Comparison of ENCODE assay signal across 10 cellular contexts in the genomic region with DNA sequence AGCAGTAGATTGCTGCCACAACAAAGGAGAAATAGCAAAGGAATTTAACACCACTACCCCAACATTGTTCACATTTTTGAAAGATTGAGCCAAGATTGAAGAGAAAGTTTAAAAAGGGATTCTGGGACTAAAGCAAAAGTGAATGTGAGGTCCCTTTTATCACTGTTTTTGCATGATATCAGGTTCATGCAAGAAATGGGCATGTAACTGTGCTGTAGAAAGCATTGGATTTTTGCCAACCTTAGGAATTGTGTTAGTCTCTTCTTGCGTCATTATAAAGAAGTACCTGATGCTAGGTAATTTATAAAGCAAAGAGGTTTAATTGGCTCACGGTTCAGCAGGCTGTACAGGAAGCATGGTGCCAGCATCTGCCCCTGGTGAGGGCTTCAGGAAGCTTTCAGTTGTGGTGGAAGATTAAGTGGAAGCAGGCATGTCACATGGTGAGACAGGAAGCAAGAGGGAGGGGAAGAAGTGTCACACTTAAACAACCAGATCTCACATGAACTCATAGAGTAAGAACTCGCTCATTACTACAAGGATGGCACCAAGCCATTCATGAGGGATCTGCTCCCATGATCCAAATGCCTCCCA. TPM values are rescaled to one million over a fixed set of nuclear protein-coding genes. Genes with fewer than 3 reads are reported as not detected.
A peak's percentile ranks its signal among the peaks of the same experiment; 100 is the strongest.
DNase-seq lines count a peak whose midpoint lies in the region; ATAC-seq and TF ChIP-seq lines count a peak whose summit lies in the region.
"Had no signal": no experiment of that assay in that cellular context is flagged by ENCODE, and none has a peak within 500 bp of the region (broad histone marks: within the 10 kb centered on the region; RNA-seq: fewer than 3 reads in every experiment).

No MANE protein-coding gene starts in this region.

- H3K4me3 Mint-ChIP-seq in activated B cell treated with CpG ODN at 0.5 μM for 24 hours: no peak overlapping the region

- intact Hi-C loops in activated B cell treated with CpG ODN at 0.5 μM for 24 hours (cut with micrococcal nuclease) (no loop called here), left ventricle myocardium superior (cut with micrococcal nuclease) (no loop called here)

- no peak for ATAC-seq in activated B cell treated with CpG ODN at 0.5 μM for 24 hours (ENCODE audit: low read depth)
- ATAC-seq in left ventricle myocardium superior: peak; percentile 82
- no peak for ATAC-seq in HG02623 (IDR thresholded peaks at IDR 0.05; ENCODE audit: unreplicated experiment)

- H3K27ac Mint-ChIP-seq in activated B cell treated with CpG ODN at 0.5 μM for 24 hours: peak overlapping the region; percentile 8

- H3K27ac ChIP-seq in HL-60 (replicated peaks): peak overlapping the region; percentile 4; the same call in 1 of the 2 replicates

- peaks cover 3% of the 10 kb centered on the region for H3K9me3 Mint-ChIP-seq in activated B cell treated with CpG ODN at 0.5 μM for 24 hours

- no peaks in the 10 kb centered on the region for H3K27me3 Mint-ChIP-seq in activated B cell treated with CpG ODN at 0.5 μM for 24 hours
- H3K27me3 Mint-ChIP-seq: naive B cell had no signal

- POLR2A ChIA-PET in activated B cell treated with CpG ODN at 0.5 μM for 24 hours (lab: Charles Lee): no interaction called here

- H3K4me1 Mint-ChIP-seq in activated B cell treated with CpG ODN at 0.5 μM for 24 hours: peaks cover 27% of the 10 kb centered on the region

- no peak overlapping the region for H3K4me3 ChIP-seq in HL-60 (replicated peaks; ENCODE audit: insufficient read depth, low read length)

- TF ChIP-seq CTCF in HL-60 (IDR thresholded peaks at IDR 0.05; ENCODE audit: insufficient read depth, low read length) (no peak), activated B cell treated with CpG ODN at 0.5 μM for 24 hours (IDR thresholded peaks at IDR 0.05) (no peak)

- H3K36me3 Mint-ChIP-seq in activated B cell treated with CpG ODN at 0.5 μM for 24 hours (ENCODE audit: low read depth): peaks cover 10% of the 10 kb centered on the region

- H3K27me3 ChIP-seq in HL-60 (ENCODE audit: insufficient read depth, poor library complexity, severe bottlenecking): no peaks in the 10 kb centered on the region

- DNase-seq in EH (ENCODE audit: low read depth): peak; percentile 36
- DNase-seq in HL-60 (ENCODE audit: low read depth in 1 of 2, low spot score in 1 of 2): peak; percentile 8 to 48
- DNase-seq in activated B cell treated with CpG ODN at 0.5 μM for 24 hours: no peak
- no peak for DNase-seq in left ventricle myocardium superior
- no peak for DNase-seq in putamen (ENCODE audit: low spot score)
- DNase-seq in NK-92 (lab: John Stamatoyannopoulos, UW; ENCODE audit: unreplicated experiment): no peak
- DNase-seq in ureter (ENCODE audit: low spot score): no peak
- DNase-seq: naive B cell; stimulated activated CD4-positive, alpha-beta T cell treated with anti-CD3 and anti-CD28 coated beads, Interleukin-1b, Interleukin-23, amount 100 ng/mL, for 48 hours had no signal

- CTCF ChIA-PET in activated B cell treated with CpG ODN at 0.5 μM for 24 hours (lab: Charles Lee): no interaction called here

RNA-seq across cellular contexts. Expression of a gene that starts 4.6 kb away (rescaled TPM):
- total RNA-seq in activated B cell treated with CpG ODN at 0.5 μM for 24 hours: not detected in 2 replicates
- not detected for total RNA-seq in left ventricle myocardium superior
- total RNA-seq in ureter: 0.31 TPM

RNA-seq across cellular contexts. Expression of a gene that starts 10.9 kb away (rescaled TPM):
- total RNA-seq in activated B cell treated with CpG ODN at 0.5 μM for 24 hours (5.7 and 6.8 TPM in 2 replicates), left ventricle myocardium superior (1.7 TPM), ureter (7.7 TPM)

RNA-seq across cellular contexts. Expression of a gene that starts 11.3 kb away (rescaled TPM):
- 11.1 and 14.4 TPM in 2 replicates for total RNA-seq in activated B cell treated with CpG ODN at 0.5 μM for 24 hours
- 13.7 TPM for total RNA-seq in left ventricle myocardium superior
- 13.1 TPM for total RNA-seq in ureter

Comparison
In these comparisons a context has a peak if more than half of its experiments do, and no peak if none do; other contexts are left out.
1. DNase-seq: peak in EH (single experiment) and HL-60 (2 of 2); none in activated B cell treated with CpG ODN at 0.5 μM for 24 hours (single experiment), left ventricle myocardium superior (single experiment), putamen (single experiment), NK-92 (single experiment) and ureter (single experiment).